In genomic region chr1:183346276-183346732, GRCh38 we compare ENCODE assay signal across 1 cellular context.
TF ChIP-seq lines count a peak whose summit lies in the region.

No MANE protein-coding gene starts in this region.

TF ChIP-seq in K562, 482 proteins besides CTCF, POLR2A, EP300 and RAD21 (continued from another document and continues in another):
- TF ChIP-seq, protein P1, sequence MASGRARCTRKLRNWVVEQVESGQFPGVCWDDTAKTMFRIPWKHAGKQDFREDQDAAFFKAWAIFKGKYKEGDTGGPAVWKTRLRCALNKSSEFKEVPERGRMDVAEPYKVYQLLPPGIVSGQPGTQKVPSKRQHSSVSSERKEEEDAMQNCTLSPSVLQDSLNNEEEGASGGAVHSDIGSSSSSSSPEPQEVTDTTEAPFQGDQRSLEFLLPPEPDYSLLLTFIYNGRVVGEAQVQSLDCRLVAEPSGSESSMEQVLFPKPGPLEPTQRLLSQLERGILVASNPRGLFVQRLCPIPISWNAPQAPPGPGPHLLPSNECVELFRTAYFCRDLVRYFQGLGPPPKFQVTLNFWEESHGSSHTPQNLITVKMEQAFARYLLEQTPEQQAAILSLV (tag; IDR thresholded peaks at IDR 0.05) = 0 out of 2 replicates have a peak, but pooled peaks have one; percentile 4
- TF ChIP-seq ZBTB34 (CRISPR knock-in tag; IDR thresholded peaks at IDR 0.05) (no peak), GABPA (tag; conservative IDR thresholded peaks at IDR 0.05; ENCODE audit: low read depth) (peak; percentile 54), HDAC6 (IDR thresholded peaks at IDR 0.05; ENCODE audit: low read depth, low read length) (no peak), EP400 (IDR thresholded peaks at IDR 0.05) (peak; percentile 50; the same call in 1 of the 2 replicates), TRIM25 (IDR thresholded peaks at IDR 0.05; ENCODE audit: borderline replicate concordance) (no peak), DLX4 (CRISPR knock-in tag; IDR thresholded peaks at IDR 0.05) (no peak), PATZ1 (CRISPR knock-in tag; IDR thresholded peaks at IDR 0.05; ENCODE audit: borderline replicate concordance) (peak; percentile 39; the same call in 1 of the 2 replicates), ZNF717 (CRISPR knock-in tag; IDR thresholded peaks at IDR 0.05) (no peak), POLR2H (tag; IDR thresholded peaks at IDR 0.05; ENCODE audit: low read depth) (no peak), NFIC (IDR thresholded peaks at IDR 0.05) (no peak), STAT5B (CRISPR knock-in tag; IDR thresholded peaks at IDR 0.05) (no peak), MYBL2 (IDR thresholded peaks at IDR 0.05; ENCODE audit: low read depth) (no peak), MYBL2 (CRISPR knock-in tag; IDR thresholded peaks at IDR 0.05; ENCODE audit: borderline replicate concordance) (no peak), ZNF311 (CRISPR knock-in tag; IDR thresholded peaks at IDR 0.05) (no peak), PCBP1 (IDR thresholded peaks at IDR 0.05; ENCODE audit: low read depth, low read length, poor library complexity, severe bottlenecking) (no peak), ZNF174 (CRISPR knock-in tag; IDR thresholded peaks at IDR 0.05) (no peak), FOXA3 (CRISPR knock-in tag; conservative IDR thresholded peaks at IDR 0.05 in 1 of 2, IDR thresholded peaks at IDR 0.05 in 1 of 2) (no peak), ZNF134 (CRISPR knock-in tag; conservative IDR thresholded peaks at IDR 0.05) (0 out of 2 replicates have a peak, but pooled peaks have one; percentile 39), GTF2F1 (IDR thresholded peaks at IDR 0.05; ENCODE audit: low read depth, low read length) (no peak), RBM34 (IDR thresholded peaks at IDR 0.05; ENCODE audit: borderline replicate concordance, insufficient read depth, low read length) (no peak), GTF3C2 (IDR thresholded peaks at IDR 0.05; ENCODE audit: borderline replicate concordance, extremely low read depth, insufficient read length) (no peak), DIDO1 (tag; IDR thresholded peaks at IDR 0.05; ENCODE audit: low read depth) (0 out of 2 replicates have a peak, but pooled peaks have one; percentile 16), ZBTB11 (CRISPR knock-in tag; IDR thresholded peaks at IDR 0.05) (peak in 1 of 3 experiments; percentile 67; a peak in 1 of 6 replicates), SP1 (CRISPR knock-in tag; IDR thresholded peaks at IDR 0.05) (no peak), ELF4 (CRISPR knock-in tag; IDR thresholded peaks at IDR 0.05) (peak; percentile 57; the same call in 1 of the 2 replicates), MAFG (tag; conservative IDR thresholded peaks at IDR 0.05) (peak; percentile 30; the same call in 1 of the 2 replicates), ESRRA (IDR thresholded peaks at IDR 0.05; ENCODE audit: borderline replicate concordance, low read depth) (peak; percentile 46), ZNF184 (CRISPR knock-in tag; IDR thresholded peaks at IDR 0.05) (no peak), ZNF696 (CRISPR knock-in tag; conservative IDR thresholded peaks at IDR 0.05) (no peak), PTRF (tag; IDR thresholded peaks at IDR 0.05) (no peak), ZNF165 (CRISPR knock-in tag; IDR thresholded peaks at IDR 0.05; ENCODE audit: borderline replicate concordance) (0 out of 2 replicates have a peak, but pooled peaks have one; percentile 19), GMEB1 (CRISPR knock-in tag; IDR thresholded peaks at IDR 0.05) (no peak), CBX1 (IDR thresholded peaks at IDR 0.05; ENCODE audit: low read depth) (no peak), ZNF778 (CRISPR knock-in tag; IDR thresholded peaks at IDR 0.05) (no peak), ETV6 (IDR thresholded peaks at IDR 0.05; ENCODE audit: borderline replicate concordance in 1 of 2, low read depth in 2 of 2, low read length in 1 of 2) (no peak), ETV6 (CRISPR knock-in tag; IDR thresholded peaks at IDR 0.05; ENCODE audit: borderline replicate concordance) (no peak), MAZ (CRISPR knock-in tag; conservative IDR thresholded peaks at IDR 0.05 in 1 of 2, IDR thresholded peaks at IDR 0.05 in 1 of 2) (0 out of 4 replicates have a peak, but pooled peaks of 1 of the 2 experiments have one; percentile 53)
- TF ChIP-seq, protein P2, sequence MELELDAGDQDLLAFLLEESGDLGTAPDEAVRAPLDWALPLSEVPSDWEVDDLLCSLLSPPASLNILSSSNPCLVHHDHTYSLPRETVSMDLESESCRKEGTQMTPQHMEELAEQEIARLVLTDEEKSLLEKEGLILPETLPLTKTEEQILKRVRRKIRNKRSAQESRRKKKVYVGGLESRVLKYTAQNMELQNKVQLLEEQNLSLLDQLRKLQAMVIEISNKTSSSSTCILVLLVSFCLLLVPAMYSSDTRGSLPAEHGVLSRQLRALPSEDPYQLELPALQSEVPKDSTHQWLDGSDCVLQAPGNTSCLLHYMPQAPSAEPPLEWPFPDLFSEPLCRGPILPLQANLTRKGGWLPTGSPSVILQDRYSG (tag; conservative IDR thresholded peaks at IDR 0.05; ENCODE audit: low read depth) = peak; percentile 90
- TF ChIP-seq, protein P3, sequence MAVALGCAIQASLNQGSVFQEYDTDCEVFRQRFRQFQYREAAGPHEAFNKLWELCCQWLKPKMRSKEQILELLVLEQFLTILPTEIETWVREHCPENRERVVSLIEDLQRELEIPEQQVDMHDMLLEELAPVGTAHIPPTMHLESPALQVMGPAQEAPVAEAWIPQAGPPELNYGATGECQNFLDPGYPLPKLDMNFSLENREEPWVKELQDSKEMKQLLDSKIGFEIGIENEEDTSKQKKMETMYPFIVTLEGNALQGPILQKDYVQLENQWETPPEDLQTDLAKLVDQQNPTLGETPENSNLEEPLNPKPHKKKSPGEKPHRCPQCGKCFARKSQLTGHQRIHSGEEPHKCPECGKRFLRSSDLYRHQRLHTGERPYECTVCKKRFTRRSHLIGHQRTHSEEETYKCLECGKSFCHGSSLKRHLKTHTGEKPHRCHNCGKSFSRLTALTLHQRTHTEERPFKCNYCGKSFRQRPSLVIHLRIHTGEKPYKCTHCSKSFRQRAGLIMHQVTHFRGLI (CRISPR knock-in tag; IDR thresholded peaks at IDR 0.05) = peak; percentile 99
- TF ChIP-seq, protein P4, sequence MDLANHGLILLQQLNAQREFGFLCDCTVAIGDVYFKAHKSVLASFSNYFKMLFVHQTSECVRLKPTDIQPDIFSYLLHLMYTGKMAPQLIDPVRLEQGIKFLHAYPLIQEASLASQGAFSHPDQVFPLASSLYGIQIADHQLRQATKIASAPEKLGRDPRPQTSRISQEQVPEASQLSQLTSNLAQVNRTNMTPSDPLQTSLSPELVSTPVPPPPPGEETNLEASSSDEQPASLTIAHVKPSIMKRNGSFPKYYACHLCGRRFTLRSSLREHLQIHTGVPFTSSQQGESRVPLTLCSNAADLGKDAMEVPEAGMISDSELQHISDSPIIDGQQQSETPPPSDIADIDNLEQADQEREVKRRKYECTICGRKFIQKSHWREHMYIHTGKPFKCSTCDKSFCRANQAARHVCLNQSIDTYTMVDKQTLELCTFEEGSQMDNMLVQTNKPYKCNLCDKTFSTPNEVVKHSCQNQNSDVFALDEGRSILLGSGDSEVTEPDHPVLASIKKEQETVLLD (IDR thresholded peaks at IDR 0.05) = no peak
- TF ChIP-seq, protein P5, sequence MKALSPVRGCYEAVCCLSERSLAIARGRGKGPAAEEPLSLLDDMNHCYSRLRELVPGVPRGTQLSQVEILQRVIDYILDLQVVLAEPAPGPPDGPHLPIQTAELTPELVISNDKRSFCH (CRISPR knock-in tag; IDR thresholded peaks at IDR 0.05) = no peak
- TF ChIP-seq, protein P5 (tag; IDR thresholded peaks at IDR 0.05) = peak; percentile 98
